In genomic region chr1:181655756-181656155, GRCh38 we compare ENCODE assay signal across 23 cellular contexts.
DNase-seq lines count a peak whose midpoint lies in the region; ATAC-seq and TF ChIP-seq lines count a peak whose summit lies in the region.
"Had no signal": no experiment of that assay in that cellular context is flagged by ENCODE, and none has a peak within 500 bp of the region (broad histone marks: within the 10 kb centered on the region; RNA-seq: fewer than 3 reads in every experiment).

No MANE protein-coding gene starts in this region.

- H3K27ac Mint-ChIP-seq in activated T-helper 17 cell treated with anti-CD3 and anti-CD28 coated beads, Interleukin-2, amount 50 U/mL, for 72 hours = no peak overlapping the region
- no peak overlapping the region for H3K27ac Mint-ChIP-seq in T-cell
- H3K27ac Mint-ChIP-seq: activated CD8-positive, alpha-beta T cell treated with anti-CD3 and anti-CD28 coated beads, Interleukin-2, amount 10 ng/mL, durations not matched to agents 7 days and 5 days; CD4-positive, alpha-beta T cell; stimulated activated naive CD8-positive, alpha-beta T cell treated with anti-CD3 and anti-CD28 coated beads, Interleukin-15, Interleukin-2, amounts not matched to agents 100 ng/mL and 50 ng/mL, for 24 hours had no signal

- peaks cover 20% of the 10 kb centered on the region for H3K27me3 Mint-ChIP-seq in activated T-helper 17 cell treated with anti-CD3 and anti-CD28 coated beads, Interleukin-2, amount 50 U/mL, for 72 hours
- peaks cover 5 to 32% of the 10 kb centered on the region in 2 donors for H3K27me3 Mint-ChIP-seq in T-cell

- H3K27ac ChIP-seq in aorta (ENCODE audit: low read depth in 1 of 2, low read length in 2 of 2) = no peak overlapping the region
- H3K27ac ChIP-seq: dorsolateral prefrontal cortex, spleen, tibial artery had no signal

- CTCF ChIA-PET in T-cell (lab: Charles Lee) = no interaction called here

- H3K27me3 ChIP-seq in aorta (ENCODE audit: control insufficient read depth in 1 of 2, insufficient read depth in 2 of 2, low read length in 1 of 2) = no peaks in the 10 kb centered on the region
- H3K27me3 ChIP-seq: dorsolateral prefrontal cortex, tibial artery had no signal

- no peaks in the 10 kb centered on the region for H3K36me3 Mint-ChIP-seq in activated T-helper 17 cell treated with anti-CD3 and anti-CD28 coated beads, Interleukin-2, amount 50 U/mL, for 72 hours (ENCODE audit: low read depth)
- H3K36me3 Mint-ChIP-seq in T-cell = no peaks in the 10 kb centered on the region

- peak; percentile 18 for ATAC-seq in activated T-helper 17 cell treated with anti-CD3 and anti-CD28 coated beads, Interleukin-2, amount 50 U/mL, for 72 hours (replicated peaks)
- ATAC-seq in T-cell (replicated peaks in 1 of 4) (no peak), HG03175 (IDR thresholded peaks at IDR 0.05; ENCODE audit: unreplicated experiment) (no peak), aorta (ENCODE audit: low FRiP score) (no peak)
- ATAC-seq: activated CD8-positive, alpha-beta T cell treated with anti-CD3 and anti-CD28 coated beads, Interleukin-2, amount 10 ng/mL, durations not matched to agents 7 days and 5 days had no signal

- no peaks in the 10 kb centered on the region for H3K9me3 Mint-ChIP-seq in activated T-helper 17 cell treated with anti-CD3 and anti-CD28 coated beads, Interleukin-2, amount 50 U/mL, for 72 hours
- H3K9me3 Mint-ChIP-seq in T-cell = no peaks in the 10 kb centered on the region
- H3K9me3 Mint-ChIP-seq: CD4-positive, alpha-beta T cell had no signal

- H3K4me1 Mint-ChIP-seq in activated T-helper 17 cell treated with anti-CD3 and anti-CD28 coated beads, Interleukin-2, amount 50 U/mL, for 72 hours = no peaks in the 10 kb centered on the region
- H3K4me1 Mint-ChIP-seq in T-cell = no peaks in the 10 kb centered on the region

- intact Hi-C loops in aorta (cut with DNase I) = no loop called here

- H3K4me3 ChIP-seq in fibroblast of mammary gland (ENCODE audit: control insufficient read depth, low read depth, low read length) = no peak overlapping the region
- no peak overlapping the region for H3K4me3 ChIP-seq in skeletal muscle cell (ENCODE audit: low read depth, low read length)
- H3K4me3 ChIP-seq in aorta (ENCODE audit: low read length in 2 of 2) = no peak overlapping the region
- H3K4me3 ChIP-seq: dorsolateral prefrontal cortex, lung, spleen, tibial artery had no signal

- WGBS in aorta, 2 donors = 52 to 73% methylated on average over 2 of the region's 2 CpGs

- H3K4me3 Mint-ChIP-seq in activated T-helper 17 cell treated with anti-CD3 and anti-CD28 coated beads, Interleukin-2, amount 50 U/mL, for 72 hours = no peak overlapping the region
- H3K4me3 Mint-ChIP-seq in T-cell = no peak overlapping the region
- H3K4me3 Mint-ChIP-seq: activated CD8-positive, alpha-beta T cell treated with anti-CD3 and anti-CD28 coated beads, Interleukin-2, amount 10 ng/mL, durations not matched to agents 7 days and 5 days; CD4-positive, alpha-beta T cell; stimulated activated naive CD8-positive, alpha-beta T cell treated with anti-CD3 and anti-CD28 coated beads, Interleukin-15, Interleukin-2, amounts not matched to agents 100 ng/mL and 50 ng/mL, for 24 hours had no signal

- H3K36me3 ChIP-seq in aorta (ENCODE audit: control insufficient read depth in 1 of 2, insufficient read depth in 2 of 2, low read length in 1 of 2) = no peaks in the 10 kb centered on the region
- H3K36me3 ChIP-seq: spleen, tibial artery had no signal

- POLR2A ChIA-PET in T-cell (lab: Charles Lee) = no interaction called here

- H3K4me1 ChIP-seq in aorta (ENCODE audit: control insufficient read depth in 1 of 2, insufficient read depth in 2 of 2, low read length in 2 of 2) = no peaks in the 10 kb centered on the region
- H3K4me1 ChIP-seq: spleen, tibial artery had no signal

- no peaks in the 10 kb centered on the region for H3K9me3 ChIP-seq in aorta (ENCODE audit: control insufficient read depth, low read length)
- H3K9me3 ChIP-seq: spleen had no signal

- DNase-seq in LHCN-M2 (ENCODE audit: low read depth) (peak; percentile 2), fibroblast of mammary gland (ENCODE audit: low read depth) (peak; percentile 72), skeletal muscle cell (ENCODE audit: low read depth) (peak; percentile 25), T-cell (no peak), aorta (no peak)
- DNase-seq: activated CD4-positive, CD25-positive, alpha-beta regulatory T cell treated with anti-CD3 and anti-CD28 coated beads, Interleukin-2, amount 50 U/mL, for 72 hours; activated CD8-positive, alpha-beta T cell treated with anti-CD3 and anti-CD28 coated beads, Interleukin-2, amount 10 ng/mL, durations not matched to agents 7 days and 5 days; activated gamma-delta T cell treated with Interleukin-2 at 50 U/mL for 16 hours; amygdala; CD4-positive, alpha-beta T cell; dorsolateral prefrontal cortex; islet precursor cell; Karpas-422; NCI-H1092 treated with DMSO at 0.1 percent for 48 hours; NCI-H2171; NCI-H526; spleen; stimulated activated CD4-positive, alpha-beta T cell treated with anti-CD3 and anti-CD28 coated beads, Interleukin-4, amount 100 ng/mL, for 24 hours; tibial artery had no signal

- TF ChIP-seq CTCF in fibroblast of mammary gland (conservative IDR thresholded peaks at IDR 0.05; ENCODE audit: control insufficient read depth, insufficient read depth, low read depth, low read length) = no peak

Comparison
In these comparisons a context has a peak if more than half of its experiments do, and no peak if none do; other contexts are left out.
1. DNase-seq: peak in LHCN-M2 (single experiment), fibroblast of mammary gland (single experiment) and skeletal muscle cell (single experiment); none in T-cell (0 of 34) and aorta (0 of 2).